In genomic region chr5:482021-482420, GRCh38 we compare ENCODE assay signal across 32 cellular contexts.
"Had no signal": no experiment of that assay in that cellular context is flagged by ENCODE, and none has a peak within 500 bp of the region (broad histone marks: within the 10 kb centered on the region; RNA-seq: fewer than 3 reads in every experiment).

No MANE protein-coding gene starts in this region.

- H3K4me1 Mint-ChIP-seq: activated B cell treated with CpG ODN at 0.5 μM for 24 hours; activated CD4-positive, alpha-beta T cell treated with anti-CD3 and anti-CD28 coated beads, Interleukin-2, amount 10 ng/mL, durations not matched to agents 24 days and 14 days; brain; central memory CD8-positive, alpha-beta T cell had no signal

- H3K9me3 Mint-ChIP-seq: activated B cell treated with CpG ODN at 0.5 μM for 24 hours; activated CD4-positive, alpha-beta memory T cell treated with anti-CD3 and anti-CD28 coated beads for 36 hours; activated CD4-positive, alpha-beta T cell treated with anti-CD3 and anti-CD28 coated beads, Interleukin-2, amount 10 ng/mL, durations not matched to agents 24 days and 14 days; activated CD8-positive, alpha-beta T cell treated with anti-CD3 and anti-CD28 coated beads for 36 hours; activated naive CD4-positive, alpha-beta T cell treated with anti-CD3 and anti-CD28 coated beads for 36 hours; activated naive CD4-positive, alpha-beta T cell treated with anti-CD3 and anti-CD28 coated beads, Interleukin-2, amount 50 U/mL, for 72 hours; activated naive CD8-positive, alpha-beta T cell treated with anti-CD3 and anti-CD28 coated beads for 36 hours; activated T-cell treated with anti-CD3 and anti-CD28 coated beads, Interleukin-2, amount 50 U/mL, for 24 hours; activated T-helper 2 cell treated with anti-CD3 and anti-CD28 coated beads, Interferon-gamma antibody, Interleukin-2, Interleukin-4, amounts not matched to agents 10 μg/mL and 5 μg/mL and 100 μg/mL, durations not matched to agents 14 hours and 24 hours and 36 hours; central memory CD8-positive, alpha-beta T cell; T-helper 1 cell treated with Interleukin-12 subunit alpha and Interleukin-12 subunit beta and Interleukin-4 antibody, amounts not matched to agents 30 μg/mL and 1 μg/mL, for 36 hours; T-helper 2 cell treated with Interferon-gamma antibody and Interleukin-4, amounts not matched to agents 5 μg/mL and 100 μg/mL, for 36 hours had no signal

- H3K4me1 ChIP-seq: adrenal gland, ascending aorta had no signal

- ATAC-seq: activated CD8-positive, alpha-beta T cell treated with anti-CD3 and anti-CD28 coated beads for 36 hours; activated naive CD4-positive, alpha-beta T cell treated with anti-CD3 and anti-CD28 coated beads, Interleukin-2, amount 50 U/mL, for 72 hours had no signal

- H3K36me3 ChIP-seq: adrenal gland, ascending aorta, cardiac muscle cell had no signal

- DNase-seq: activated B cell treated with CpG ODN at 0.5 μM for 24 hours; activated CD4-positive, alpha-beta memory T cell treated with anti-CD3 and anti-CD28 coated beads for 36 hours; activated CD4-positive, alpha-beta T cell treated with anti-CD3 and anti-CD28 coated beads for 4 hours; activated CD4-positive, alpha-beta T cell treated with anti-CD3 and anti-CD28 coated beads, Interleukin-2, amount 10 ng/mL, durations not matched to agents 24 days and 14 days; activated CD4-positive, alpha-beta T cell treated with anti-CD3 and anti-CD28 coated beads, Interleukin-2, amount 50 U/mL, for 1 hour; activated CD4-positive, alpha-beta T cell treated with anti-CD3 and anti-CD28 coated beads, Interleukin-2, amount 50 U/mL, for 4 hours; activated CD4-positive, CD25-positive, alpha-beta regulatory T cell treated with anti-CD3 and anti-CD28 coated beads, Interleukin-2, amount 50 U/mL, for 72 hours; activated CD8-positive, alpha-beta memory T cell treated with anti-CD3 and anti-CD28 coated beads, Interleukin-2, amount 50 U/mL, for 48 hours; activated CD8-positive, alpha-beta T cell treated with anti-CD3 and anti-CD28 coated beads for 36 hours; activated effector memory CD4-positive, alpha-beta T cell treated with Interleukin-2 at 50 U/mL for 16 hours; activated gamma-delta T cell; activated naive CD4-positive, alpha-beta T cell treated with anti-CD3 and anti-CD28 coated beads for 36 hours; activated naive CD4-positive, alpha-beta T cell treated with anti-CD3 and anti-CD28 coated beads, Interleukin-2, amount 50 U/mL, for 16 hours; activated naive CD8-positive, alpha-beta T cell treated with anti-CD3 and anti-CD28 coated beads for 36 hours; activated T-cell treated with anti-CD3 and anti-CD28 coated beads, Interleukin-2, amount 50 U/mL, for 24 hours; activated T-cell treated with anti-CD3 and anti-CD28 coated beads, Interleukin-2, amount 50 U/mL, for 48 hours; adrenal gland; amygdala; anterior cingulate cortex; cerebellar nuclear complex; T-helper 1 cell; T-helper 2 cell; T-helper 9 cell had no signal

- H3K36me3 Mint-ChIP-seq: activated CD4-positive, alpha-beta memory T cell treated with anti-CD3 and anti-CD28 coated beads for 36 hours; activated naive CD4-positive, alpha-beta T cell treated with anti-CD3 and anti-CD28 coated beads, Interleukin-2, amount 50 U/mL, for 72 hours; activated naive CD8-positive, alpha-beta T cell treated with anti-CD3 and anti-CD28 coated beads for 36 hours; brain had no signal

- H3K4me3 Mint-ChIP-seq: activated B cell treated with CpG ODN at 0.5 μM for 24 hours; activated CD4-positive, alpha-beta memory T cell treated with anti-CD3 and anti-CD28 coated beads for 36 hours; activated CD4-positive, alpha-beta T cell treated with anti-CD3 and anti-CD28 coated beads, Interleukin-2, amount 10 ng/mL, durations not matched to agents 24 days and 14 days; activated CD8-positive, alpha-beta T cell treated with anti-CD3 and anti-CD28 coated beads for 36 hours; activated naive CD4-positive, alpha-beta T cell treated with anti-CD3 and anti-CD28 coated beads for 36 hours; activated naive CD8-positive, alpha-beta T cell treated with anti-CD3 and anti-CD28 coated beads for 36 hours; activated T-cell treated with anti-CD3 and anti-CD28 coated beads, Interleukin-2, amount 50 U/mL, for 24 hours; brain; central memory CD8-positive, alpha-beta T cell; T-helper 1 cell treated with Interleukin-12 subunit alpha and Interleukin-12 subunit beta and Interleukin-4 antibody, amounts not matched to agents 30 μg/mL and 1 μg/mL, for 36 hours; T-helper 2 cell treated with Interferon-gamma antibody and Interleukin-4, amounts not matched to agents 5 μg/mL and 100 μg/mL, for 36 hours had no signal

- H3K4me3 ChIP-seq: adrenal gland, ascending aorta, cardiac muscle cell had no signal

- H3K9me3 ChIP-seq: adrenal gland, ascending aorta had no signal

- H3K27ac Mint-ChIP-seq: activated B cell treated with CpG ODN at 0.5 μM for 24 hours; activated CD4-positive, alpha-beta memory T cell treated with anti-CD3 and anti-CD28 coated beads for 36 hours; activated CD4-positive, alpha-beta T cell treated with anti-CD3 and anti-CD28 coated beads, Interleukin-2, amount 10 ng/mL, durations not matched to agents 24 days and 14 days; activated CD8-positive, alpha-beta T cell treated with anti-CD3 and anti-CD28 coated beads for 36 hours; activated naive CD4-positive, alpha-beta T cell treated with anti-CD3 and anti-CD28 coated beads for 36 hours; activated naive CD4-positive, alpha-beta T cell treated with anti-CD3 and anti-CD28 coated beads, Interleukin-2, amount 50 U/mL, for 72 hours; activated naive CD8-positive, alpha-beta T cell treated with anti-CD3 and anti-CD28 coated beads for 36 hours; activated T-cell treated with anti-CD3 and anti-CD28 coated beads, Interleukin-2, amount 50 U/mL, for 24 hours; activated T-helper 2 cell treated with anti-CD3 and anti-CD28 coated beads, Interferon-gamma antibody, Interleukin-2, Interleukin-4, amounts not matched to agents 10 μg/mL and 5 μg/mL and 100 μg/mL, durations not matched to agents 14 hours and 24 hours and 36 hours; brain; T-helper 1 cell treated with Interleukin-12 subunit alpha and Interleukin-12 subunit beta and Interleukin-4 antibody, amounts not matched to agents 30 μg/mL and 1 μg/mL, for 36 hours; T-helper 2 cell treated with Interferon-gamma antibody and Interleukin-4, amounts not matched to agents 5 μg/mL and 100 μg/mL, for 36 hours had no signal

- H3K27me3 Mint-ChIP-seq: brain had no signal

- H3K27ac ChIP-seq: adrenal gland, ascending aorta, cardiac muscle cell, VCaP had no signal

- H3K27me3 ChIP-seq: cardiac muscle cell had no signal
